ENCODE assay signal across 1 cellular context in the genomic region with DNA sequence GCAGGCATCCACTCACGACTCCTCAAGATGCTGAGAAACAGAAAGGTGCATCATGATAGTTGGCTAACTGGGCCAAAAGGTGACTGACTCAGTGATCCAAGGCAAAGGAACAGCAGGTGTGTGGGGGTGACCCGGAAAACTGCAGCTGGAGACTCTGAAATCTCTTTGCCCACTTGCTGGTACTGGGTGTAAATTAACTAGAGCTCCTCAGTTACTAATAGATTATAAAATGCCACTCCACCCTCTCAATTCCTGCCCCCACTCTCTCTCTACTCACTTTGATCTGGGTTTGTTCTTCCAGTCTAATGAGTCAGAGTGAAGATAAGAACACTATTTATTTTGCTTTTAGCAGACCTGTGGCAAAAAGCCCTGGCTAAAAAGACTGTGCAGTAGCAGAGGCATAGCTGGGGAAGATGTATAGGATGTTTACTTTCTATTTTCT.
TF ChIP-seq lines count a peak whose summit lies in the region.

No MANE protein-coding gene starts in this region.

TF ChIP-seq in HepG2, 621 proteins besides CTCF, POLR2A, EP300 and RAD21 (continued from another document and continues in another):
- no peak for TF ChIP-seq TRAFD1 (CRISPR knock-in tag; IDR thresholded peaks at IDR 0.05; ENCODE audit: borderline replicate concordance)
- TF ChIP-seq, protein P1, sequence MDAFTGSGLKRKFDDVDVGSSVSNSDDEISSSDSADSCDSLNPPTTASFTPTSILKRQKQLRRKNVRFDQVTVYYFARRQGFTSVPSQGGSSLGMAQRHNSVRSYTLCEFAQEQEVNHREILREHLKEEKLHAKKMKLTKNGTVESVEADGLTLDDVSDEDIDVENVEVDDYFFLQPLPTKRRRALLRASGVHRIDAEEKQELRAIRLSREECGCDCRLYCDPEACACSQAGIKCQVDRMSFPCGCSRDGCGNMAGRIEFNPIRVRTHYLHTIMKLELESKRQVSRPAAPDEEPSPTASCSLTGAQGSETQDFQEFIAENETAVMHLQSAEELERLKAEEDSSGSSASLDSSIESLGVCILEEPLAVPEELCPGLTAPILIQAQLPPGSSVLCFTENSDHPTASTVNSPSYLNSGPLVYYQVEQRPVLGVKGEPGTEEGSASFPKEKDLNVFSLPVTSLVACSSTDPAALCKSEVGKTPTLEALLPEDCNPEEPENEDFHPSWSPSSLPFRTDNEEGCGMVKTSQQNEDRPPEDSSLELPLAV (CRISPR knock-in tag; conservative IDR thresholded peaks at IDR 0.05; ENCODE audit: low read depth), result no peak; the same call in 1 of the 2 replicates
- TF ChIP-seq PHF21A (CRISPR knock-in tag; IDR thresholded peaks at IDR 0.05), result no peak
- peak; percentile 40; the same call in 1 of the 2 replicates for TF ChIP-seq NCOA2 (CRISPR knock-in tag; IDR thresholded peaks at IDR 0.05)
- TF ChIP-seq NR0B2 (CRISPR knock-in tag; IDR thresholded peaks at IDR 0.05), result no peak
- no peak for TF ChIP-seq SPEN (CRISPR knock-in tag; IDR thresholded peaks at IDR 0.05; ENCODE audit: low read depth)
- no peak for TF ChIP-seq ZNF598 (CRISPR knock-in tag; IDR thresholded peaks at IDR 0.05; ENCODE audit: borderline replicate concordance)
- TF ChIP-seq CREB1 (IDR thresholded peaks at IDR 0.05), result no peak
- peak; percentile 31; the same call in 1 of the 2 replicates for TF ChIP-seq CREB1 (CRISPR knock-in tag; IDR thresholded peaks at IDR 0.05)
- TF ChIP-seq NFIC (IDR thresholded peaks at IDR 0.05; ENCODE audit: low read length), result no peak
- TF ChIP-seq ZNF207 (IDR thresholded peaks at IDR 0.05; ENCODE audit: borderline replicate concordance), result no peak
- TF ChIP-seq, protein P2, sequence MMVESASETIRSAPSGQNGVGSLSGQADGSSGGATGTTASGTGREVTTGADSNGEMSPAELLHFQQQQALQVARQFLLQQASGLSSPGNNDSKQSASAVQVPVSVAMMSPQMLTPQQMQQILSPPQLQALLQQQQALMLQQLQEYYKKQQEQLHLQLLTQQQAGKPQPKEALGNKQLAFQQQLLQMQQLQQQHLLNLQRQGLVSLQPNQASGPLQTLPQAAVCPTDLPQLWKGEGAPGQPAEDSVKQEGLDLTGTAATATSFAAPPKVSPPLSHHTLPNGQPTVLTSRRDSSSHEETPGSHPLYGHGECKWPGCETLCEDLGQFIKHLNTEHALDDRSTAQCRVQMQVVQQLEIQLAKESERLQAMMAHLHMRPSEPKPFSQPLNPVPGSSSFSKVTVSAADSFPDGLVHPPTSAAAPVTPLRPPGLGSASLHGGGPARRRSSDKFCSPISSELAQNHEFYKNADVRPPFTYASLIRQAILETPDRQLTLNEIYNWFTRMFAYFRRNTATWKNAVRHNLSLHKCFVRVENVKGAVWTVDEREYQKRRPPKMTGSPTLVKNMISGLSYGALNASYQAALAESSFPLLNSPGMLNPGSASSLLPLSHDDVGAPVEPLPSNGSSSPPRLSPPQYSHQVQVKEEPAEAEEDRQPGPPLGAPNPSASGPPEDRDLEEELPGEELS (CRISPR knock-in tag; IDR thresholded peaks at IDR 0.05), result 0 out of 2 replicates have a peak, but pooled peaks have one; percentile 36
- TF ChIP-seq, protein P3, sequence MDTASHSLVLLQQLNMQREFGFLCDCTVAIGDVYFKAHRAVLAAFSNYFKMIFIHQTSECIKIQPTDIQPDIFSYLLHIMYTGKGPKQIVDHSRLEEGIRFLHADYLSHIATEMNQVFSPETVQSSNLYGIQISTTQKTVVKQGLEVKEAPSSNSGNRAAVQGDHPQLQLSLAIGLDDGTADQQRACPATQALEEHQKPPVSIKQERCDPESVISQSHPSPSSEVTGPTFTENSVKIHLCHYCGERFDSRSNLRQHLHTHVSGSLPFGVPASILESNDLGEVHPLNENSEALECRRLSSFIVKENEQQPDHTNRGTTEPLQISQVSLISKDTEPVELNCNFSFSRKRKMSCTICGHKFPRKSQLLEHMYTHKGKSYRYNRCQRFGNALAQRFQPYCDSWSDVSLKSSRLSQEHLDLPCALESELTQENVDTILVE (CRISPR knock-in tag; IDR thresholded peaks at IDR 0.05), result 0 out of 2 replicates have a peak, but pooled peaks have one; percentile 17
- TF ChIP-seq ZNF546 (CRISPR knock-in tag; conservative IDR thresholded peaks at IDR 0.05), result no peak
- TF ChIP-seq, protein P4, sequence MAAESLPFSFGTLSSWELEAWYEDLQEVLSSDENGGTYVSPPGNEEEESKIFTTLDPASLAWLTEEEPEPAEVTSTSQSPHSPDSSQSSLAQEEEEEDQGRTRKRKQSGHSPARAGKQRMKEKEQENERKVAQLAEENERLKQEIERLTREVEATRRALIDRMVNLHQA (CRISPR knock-in tag; IDR thresholded peaks at IDR 0.05), result no peak
- TF ChIP-seq, protein P5, sequence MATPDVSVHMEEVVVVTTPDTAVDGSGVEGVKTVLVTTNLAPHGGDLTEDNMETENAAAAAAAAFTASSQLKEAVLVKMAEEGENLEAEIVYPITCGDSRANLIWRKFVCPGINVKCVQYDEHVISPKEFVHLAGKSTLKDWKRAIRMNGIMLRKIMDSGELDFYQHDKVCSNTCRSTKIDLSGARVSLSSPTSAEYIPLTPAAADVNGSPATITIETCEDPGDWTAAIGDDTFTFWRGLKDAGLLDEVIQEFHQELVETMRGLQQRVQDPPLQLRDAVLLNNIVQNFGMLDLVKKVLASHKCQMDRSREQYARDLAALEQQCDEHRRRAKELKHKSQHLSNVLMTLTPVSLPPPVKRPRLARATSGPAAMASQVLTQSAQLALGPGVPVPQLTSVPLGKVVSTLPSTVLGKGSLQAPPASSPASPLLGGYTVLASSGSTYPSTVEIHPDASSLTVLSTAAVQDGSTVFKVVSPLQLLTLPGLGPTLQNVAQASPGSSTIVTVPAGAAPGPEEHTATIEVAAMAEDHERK (CRISPR knock-in tag; IDR thresholded peaks at IDR 0.05; ENCODE audit: low read depth), result no peak
- peak; percentile 51; the same call in 1 of the 2 replicates for TF ChIP-seq CREM (IDR thresholded peaks at IDR 0.05)
- TF ChIP-seq CREM (CRISPR knock-in tag; IDR thresholded peaks at IDR 0.05), result no peak
- no peak for TF ChIP-seq ZSCAN22 (CRISPR knock-in tag; IDR thresholded peaks at IDR 0.05)
- TF ChIP-seq ATF7-NPFF (CRISPR knock-in tag; IDR thresholded peaks at IDR 0.05; ENCODE audit: low read depth), result no peak
- TF ChIP-seq KAT7 (CRISPR knock-in tag; IDR thresholded peaks at IDR 0.05; ENCODE audit: borderline replicate concordance), result no peak
- TF ChIP-seq SNAPC2 (CRISPR knock-in tag; IDR thresholded peaks at IDR 0.05), result no peak
- TF ChIP-seq NPAS2 (CRISPR knock-in tag; IDR thresholded peaks at IDR 0.05; ENCODE audit: borderline replicate concordance), result no peak
- TF ChIP-seq NR2F6 (IDR thresholded peaks at IDR 0.05), result no peak; the same call in 1 of the 2 replicates
- peak; percentile 32; the same call in 1 of the 2 replicates for TF ChIP-seq NR2F6 (CRISPR knock-in tag; IDR thresholded peaks at IDR 0.05)
- TF ChIP-seq ARNTL (CRISPR knock-in tag; IDR thresholded peaks at IDR 0.05), result no peak
- TF ChIP-seq TSC22D2 (CRISPR knock-in tag; IDR thresholded peaks at IDR 0.05; ENCODE audit: borderline replicate concordance), result no peak
- peak; percentile 51; the same call in 1 of the 2 replicates for TF ChIP-seq SOX5 (CRISPR knock-in tag; IDR thresholded peaks at IDR 0.05; ENCODE audit: borderline replicate concordance)
- TF ChIP-seq HNF4G (IDR thresholded peaks at IDR 0.05; ENCODE audit: borderline replicate concordance, low read depth, low read length), result no peak
- no peak for TF ChIP-seq HNF4G (CRISPR knock-in tag; IDR thresholded peaks at IDR 0.05; ENCODE audit: borderline replicate concordance, low read depth)
- TF ChIP-seq, protein P6, sequence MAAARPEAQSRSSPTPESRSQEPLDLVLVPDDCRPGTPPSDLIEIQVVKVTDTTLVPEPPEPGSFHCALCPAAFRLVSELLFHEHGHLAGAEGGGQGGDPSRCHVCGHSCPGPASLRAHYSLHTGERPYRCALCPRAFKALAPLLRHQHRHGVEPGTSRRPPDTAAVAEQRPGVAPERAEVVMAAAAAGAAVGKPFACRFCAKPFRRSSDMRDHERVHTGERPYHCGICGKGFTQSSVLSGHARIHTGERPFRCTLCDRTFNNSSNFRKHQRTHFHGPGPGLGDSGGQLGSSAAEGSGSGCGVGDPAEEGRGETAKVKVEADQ (CRISPR knock-in tag; IDR thresholded peaks at IDR 0.05; ENCODE audit: borderline replicate concordance), result no peak
- TF ChIP-seq, protein P7, sequence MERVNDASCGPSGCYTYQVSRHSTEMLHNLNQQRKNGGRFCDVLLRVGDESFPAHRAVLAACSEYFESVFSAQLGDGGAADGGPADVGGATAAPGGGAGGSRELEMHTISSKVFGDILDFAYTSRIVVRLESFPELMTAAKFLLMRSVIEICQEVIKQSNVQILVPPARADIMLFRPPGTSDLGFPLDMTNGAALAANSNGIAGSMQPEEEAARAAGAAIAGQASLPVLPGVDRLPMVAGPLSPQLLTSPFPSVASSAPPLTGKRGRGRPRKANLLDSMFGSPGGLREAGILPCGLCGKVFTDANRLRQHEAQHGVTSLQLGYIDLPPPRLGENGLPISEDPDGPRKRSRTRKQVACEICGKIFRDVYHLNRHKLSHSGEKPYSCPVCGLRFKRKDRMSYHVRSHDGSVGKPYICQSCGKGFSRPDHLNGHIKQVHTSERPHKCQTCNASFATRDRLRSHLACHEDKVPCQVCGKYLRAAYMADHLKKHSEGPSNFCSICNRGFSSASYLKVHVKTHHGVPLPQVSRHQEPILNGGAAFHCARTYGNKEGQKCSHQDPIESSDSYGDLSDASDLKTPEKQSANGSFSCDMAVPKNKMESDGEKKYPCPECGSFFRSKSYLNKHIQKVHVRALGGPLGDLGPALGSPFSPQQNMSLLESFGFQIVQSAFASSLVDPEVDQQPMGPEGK (CRISPR knock-in tag; IDR thresholded peaks at IDR 0.05), result peak; percentile 65
- TF ChIP-seq BRF2 (CRISPR knock-in tag; IDR thresholded peaks at IDR 0.05), result no peak
- TF ChIP-seq ZNF12 (CRISPR knock-in tag; IDR thresholded peaks at IDR 0.05), result no peak
- no peak for TF ChIP-seq U2AF1 (optimal IDR thresholded peaks at IDR 0.05; ENCODE audit: low read depth, low read length)
- no peak for TF ChIP-seq ZNF816 (CRISPR knock-in tag; IDR thresholded peaks at IDR 0.05; ENCODE audit: borderline replicate concordance)
- TF ChIP-seq ZSCAN20 (CRISPR knock-in tag; IDR thresholded peaks at IDR 0.05; ENCODE audit: borderline replicate concordance), result no peak
- peak; percentile 65; the same call in 1 of the 2 replicates for TF ChIP-seq HMG20A (CRISPR knock-in tag; IDR thresholded peaks at IDR 0.05; ENCODE audit: borderline replicate concordance)
- TF ChIP-seq PAF1 (CRISPR knock-in tag; IDR thresholded peaks at IDR 0.05), result no peak
- no peak for TF ChIP-seq ZNF44 (CRISPR knock-in tag; IDR thresholded peaks at IDR 0.05)
- TF ChIP-seq MED13 (CRISPR knock-in tag; IDR thresholded peaks at IDR 0.05), result no peak
- TF ChIP-seq NONO (IDR thresholded peaks at IDR 0.05), result no peak
- no peak for TF ChIP-seq NONO (CRISPR knock-in tag; conservative IDR thresholded peaks at IDR 0.05)
- TF ChIP-seq ARID4A (CRISPR knock-in tag; IDR thresholded peaks at IDR 0.05; ENCODE audit: borderline replicate concordance), result no peak
- no peak for TF ChIP-seq ZNF614 (CRISPR knock-in tag; IDR thresholded peaks at IDR 0.05; ENCODE audit: borderline replicate concordance)
- TF ChIP-seq HNRNPK (IDR thresholded peaks at IDR 0.05; ENCODE audit: low read depth, low read length, poor library complexity, severe bottlenecking), result no peak
- TF ChIP-seq SIN3B (IDR thresholded peaks at IDR 0.05; ENCODE audit: low read length), result no peak
- no peak for TF ChIP-seq KLF15 (CRISPR knock-in tag; IDR thresholded peaks at IDR 0.05; ENCODE audit: borderline replicate concordance)
